In the genomic region with DNA sequence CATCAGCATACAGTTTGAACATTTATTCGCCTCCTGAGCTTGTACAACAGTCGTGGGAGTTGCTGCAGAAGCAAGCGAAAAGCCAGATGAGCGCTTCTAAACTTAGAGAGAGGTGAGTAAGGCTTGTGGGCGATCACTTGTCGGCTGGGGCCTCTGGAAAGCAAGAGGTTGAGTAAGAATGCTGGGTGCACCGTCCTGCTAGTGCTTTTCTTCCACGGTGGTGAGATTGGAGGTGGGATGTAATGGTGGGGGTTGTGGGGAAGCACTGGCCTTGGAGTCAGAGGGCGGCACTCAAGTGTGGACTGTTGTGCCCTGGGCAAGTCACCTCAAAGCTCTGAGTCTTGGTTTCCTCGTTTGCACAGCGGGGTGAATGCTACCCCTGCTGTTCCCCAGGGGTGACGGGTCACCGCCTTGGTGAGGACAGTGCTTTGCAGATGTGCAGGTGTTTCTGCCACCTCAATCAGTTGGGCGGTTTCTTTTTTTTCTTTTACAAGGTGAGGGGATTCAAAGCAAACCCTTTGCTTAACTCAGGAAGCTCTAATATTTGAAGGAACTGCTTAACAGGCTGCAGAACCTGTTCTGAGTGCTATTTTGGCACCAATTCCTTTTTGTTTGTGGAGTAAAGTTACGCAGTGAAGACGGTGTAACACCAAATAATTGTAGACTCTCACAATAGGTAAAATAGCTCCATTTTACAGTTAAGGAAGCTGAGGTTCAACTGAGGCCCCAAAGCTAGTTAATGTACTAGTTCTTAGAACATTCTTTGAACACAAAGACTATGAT, we compare ENCODE assay signal across 15 cellular contexts. TPM values are rescaled to one million over a fixed set of nuclear protein-coding genes. Genes with fewer than 3 reads are reported as not detected.
A peak's percentile ranks its signal among the peaks of the same experiment; 100 is the strongest.
DNase-seq lines count a peak whose midpoint lies in the region; ATAC-seq and TF ChIP-seq lines count a peak whose summit lies in the region.
"Had no signal": no experiment of that assay in that cellular context is flagged by ENCODE, and none has a peak within 500 bp of the region (broad histone marks: within the 10 kb centered on the region; RNA-seq: fewer than 3 reads in every experiment).

No MANE protein-coding gene starts in this region.

- H3K27ac Mint-ChIP-seq in CD4-positive, alpha-beta memory T cell, result peak overlapping the region; percentile 17 to 89 (median 56)
- H3K27ac Mint-ChIP-seq in brain (peak overlapping the region in 4 of 5 experiments; percentile 56 to 90 (median 80)), nephron (peak overlapping the region; percentile 79 to 91 (median 87))
- H3K27ac Mint-ChIP-seq in activated naive CD4-positive, alpha-beta T cell treated with anti-CD3 and anti-CD28 coated beads, Interleukin-2, amount 50 U/mL, for 72 hours, result peak overlapping the region in 1 of 2 donors; percentile 57

- H3K9me3 Mint-ChIP-seq in CD4-positive, alpha-beta memory T cell, result no peaks in the 10 kb centered on the region
- no peaks in the 10 kb centered on the region for H3K9me3 Mint-ChIP-seq in brain
- no peaks in the 10 kb centered on the region for H3K9me3 Mint-ChIP-seq in nephron
- no peaks in the 10 kb centered on the region for H3K9me3 Mint-ChIP-seq in activated naive CD4-positive, alpha-beta T cell treated with anti-CD3 and anti-CD28 coated beads, Interleukin-2, amount 50 U/mL, for 72 hours
- H3K9me3 Mint-ChIP-seq: CD14-positive monocyte; stimulated activated memory B cell treated with anti-CD40 and anti-IgM and Interleukin-4, amounts not matched to agents 10 μg/mL and 1 μg/mL and 100 μg/mL, for 72 hours had no signal

- DNase-seq in CD4-positive, alpha-beta memory T cell, result no peak
- DNase-seq in SHP77 (lab: John Stamatoyannopoulos, UW), result no peak
- no peak for DNase-seq in effector CD4-positive, alpha-beta T cell
- DNase-seq in activated naive CD4-positive, alpha-beta T cell treated with anti-CD3 and anti-CD28 coated beads, Interleukin-2, amount 50 U/mL, for 72 hours (ENCODE audit: low spot score in 2 of 2), result no peak
- DNase-seq: heart left ventricle; right lobe of liver; stimulated activated CD4-positive, alpha-beta T cell treated with anti-CD3 and anti-CD28 coated beads, Interleukin-4, amount 100 ng/mL, for 4 hours; SW 1271 had no signal

- no peak for TF ChIP-seq RAD21 in Ishikawa (IDR thresholded peaks at IDR 0.05; ENCODE audit: low read depth)

- peaks cover 23% of the 10 kb centered on the region for H3K4me1 ChIP-seq in CD4-positive, alpha-beta memory T cell (ENCODE audit: insufficient read depth, low read length)
- H3K4me1 ChIP-seq: right lobe of liver had no signal

- H3K4me1 Mint-ChIP-seq in CD4-positive, alpha-beta memory T cell, result peaks cover 26 to 45% (median 29%) of the 10 kb centered on the region in 4 donors
- H3K4me1 Mint-ChIP-seq in brain, result peaks cover 34% of the 10 kb centered on the region
- peaks cover 22% of the 10 kb centered on the region for H3K4me1 Mint-ChIP-seq in nephron

- no peak overlapping the region for H3K27ac ChIP-seq in CD4-positive, alpha-beta memory T cell (ENCODE audit: low read depth, low read length)
- H3K27ac ChIP-seq: cardiac muscle cell, heart left ventricle, right lobe of liver had no signal

- no peaks in the 10 kb centered on the region for H3K27me3 ChIP-seq in CD4-positive, alpha-beta memory T cell (ENCODE audit: insufficient read depth, low read length)
- H3K27me3 ChIP-seq: cardiac muscle cell, heart left ventricle, right lobe of liver had no signal

- TF ChIP-seq CTCF in brain (conservative IDR thresholded peaks at IDR 0.05) (no peak), nephron (IDR thresholded peaks at IDR 0.05; ENCODE audit: unreplicated experiment in 3 of 3) (no peak)

- intact Hi-C loops in CD4-positive, alpha-beta memory T cell (cut with micrococcal nuclease), result loop anchor here (2.0 to 10.0 kb wide), 3 partner anchors 37 to 301 kb away; a partner anchor contains a TSS

- peaks cover 25% of the 10 kb centered on the region for H3K36me3 ChIP-seq in CD4-positive, alpha-beta memory T cell (ENCODE audit: insufficient read depth, low read length)

- H3K4me3 Mint-ChIP-seq in CD4-positive, alpha-beta memory T cell, result no peak overlapping the region
- no peak overlapping the region for H3K4me3 Mint-ChIP-seq in brain
- peak overlapping the region in 2 of 3 experiments; percentile 26 to 48 for H3K4me3 Mint-ChIP-seq in nephron
- H3K4me3 Mint-ChIP-seq: CD14-positive monocyte; stimulated activated memory B cell treated with anti-CD40 and anti-IgM and Interleukin-4, amounts not matched to agents 10 μg/mL and 1 μg/mL and 100 μg/mL, for 72 hours had no signal

- CTCF ChIA-PET in CD4-positive, alpha-beta memory T cell (lab: Charles Lee; ENCODE audit: partially characterized antibody), result interaction anchor here (1.3 kb wide), 1 partner anchor 10 kb away, joined by 4 read pairs; no protein-coding TSS in a partner anchor

- H3K36me3 Mint-ChIP-seq in CD4-positive, alpha-beta memory T cell, result peaks cover 0 to 48% of the 10 kb centered on the region in 2 donors
- peaks cover 12% of the 10 kb centered on the region for H3K36me3 Mint-ChIP-seq in brain
- H3K36me3 Mint-ChIP-seq in nephron (ENCODE audit: low read depth), result peaks cover 13% of the 10 kb centered on the region
- H3K36me3 Mint-ChIP-seq in activated naive CD4-positive, alpha-beta T cell treated with anti-CD3 and anti-CD28 coated beads, Interleukin-2, amount 50 U/mL, for 72 hours, result peaks cover 8 to 12% of the 10 kb centered on the region in 2 donors

- no peak for ATAC-seq in activated naive CD4-positive, alpha-beta T cell treated with anti-CD3 and anti-CD28 coated beads, Interleukin-2, amount 50 U/mL, for 72 hours
- ATAC-seq: stimulated activated memory B cell treated with anti-CD40 and anti-IgM and Interleukin-4, amounts not matched to agents 10 μg/mL and 1 μg/mL and 100 μg/mL, for 72 hours had no signal

- no peaks in the 10 kb centered on the region for H3K9me3 ChIP-seq in CD4-positive, alpha-beta memory T cell (ENCODE audit: control insufficient read depth in 1 of 2, low read length in 2 of 2)
- H3K9me3 ChIP-seq: heart left ventricle, right lobe of liver had no signal

- TF ChIP-seq EP300 in Ishikawa (IDR thresholded peaks at IDR 0.05; ENCODE audit: borderline replicate concordance), result no peak

- POLR2A ChIA-PET in CD4-positive, alpha-beta memory T cell (lab: Charles Lee; ENCODE audit: partially characterized antibody), result interaction anchor here (1.8 kb wide), 1 partner anchor 43 kb away, joined by 3 read pairs; no protein-coding TSS in a partner anchor

- no peak overlapping the region for H3K4me3 ChIP-seq in CD4-positive, alpha-beta memory T cell (ENCODE audit: low read length in 2 of 2)
- H3K4me3 ChIP-seq: cardiac muscle cell, heart left ventricle, right lobe of liver had no signal

- H3K27me3 Mint-ChIP-seq in CD4-positive, alpha-beta memory T cell, result no peaks in the 10 kb centered on the region
- H3K27me3 Mint-ChIP-seq in brain, result no peaks in the 10 kb centered on the region
- no peaks in the 10 kb centered on the region for H3K27me3 Mint-ChIP-seq in nephron (ENCODE audit: low read depth)
- H3K27me3 Mint-ChIP-seq: stimulated activated memory B cell treated with anti-CD40 and anti-IgM and Interleukin-4, amounts not matched to agents 10 μg/mL and 1 μg/mL and 100 μg/mL, for 72 hours had no signal

TF ChIP-seq in Ishikawa, 13 proteins besides CTCF, POLR2A, EP300 and RAD21:
- TF ChIP-seq NFIC (IDR thresholded peaks at IDR 0.05), result peak; percentile 77
- no peak for TF ChIP-seq TCF12 (IDR thresholded peaks at IDR 0.05; ENCODE audit: low read depth)
- TF ChIP-seq, protein P1, sequence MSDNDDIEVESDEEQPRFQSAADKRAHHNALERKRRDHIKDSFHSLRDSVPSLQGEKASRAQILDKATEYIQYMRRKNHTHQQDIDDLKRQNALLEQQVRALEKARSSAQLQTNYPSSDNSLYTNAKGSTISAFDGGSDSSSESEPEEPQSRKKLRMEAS (IDR thresholded peaks at IDR 0.05), result no peak

RNA-seq across cellular contexts. Expression of a gene that starts 6.8 kb away (rescaled TPM):
- total RNA-seq in CD4-positive, alpha-beta memory T cell, result 1 to 10 TPM in 1 of 2 experiments, not detected in 1; 1.1 TPM
- under 1 TPM in 1 of 2 donors, not detected in 1; 0.75 TPM for polyA plus RNA-seq in CD4-positive, alpha-beta memory T cell
- polyA plus RNA-seq in brain (ENCODE audit: insufficient read depth, low read depth, low replicate concordance), result 1.9 TPM
- total RNA-seq in activated naive CD4-positive, alpha-beta T cell treated with anti-CD3 and anti-CD28 coated beads, Interleukin-2, amount 50 U/mL, for 72 hours, result not detected
- total RNA-seq: kidney epithelial cell had no signal

RNA-seq across cellular contexts. Expression of a gene that starts 35.0 kb away (rescaled TPM):
- 10 to 100 TPM; 64.1 to 67.9 TPM for total RNA-seq in CD4-positive, alpha-beta memory T cell
- polyA plus RNA-seq in CD4-positive, alpha-beta memory T cell, result 100 to 1,000 TPM; 131 to 155 TPM
- polyA plus RNA-seq in brain (ENCODE audit: insufficient read depth, low read depth, low replicate concordance), result 107 TPM
- total RNA-seq in activated naive CD4-positive, alpha-beta T cell treated with anti-CD3 and anti-CD28 coated beads, Interleukin-2, amount 50 U/mL, for 72 hours, result 100 to 1,000 TPM in 1 of 2 donors, 10 to 100 TPM in 1; 91.9 to 113 TPM

RNA-seq across cellular contexts. Expression of a gene that starts 37.7 kb away (rescaled TPM):
- total RNA-seq in CD4-positive, alpha-beta memory T cell, result 10 to 100 TPM; 76.1 to 79.3 TPM
- polyA plus RNA-seq in CD4-positive, alpha-beta memory T cell, result 10 to 100 TPM in 1 of 2 donors, 1 to 10 TPM in 1; 8.4 to 20.1 TPM
- polyA plus RNA-seq in brain (ENCODE audit: insufficient read depth, low read depth, low replicate concordance), result 18.9 TPM
- 10 to 100 TPM; 40.8 to 56.3 TPM for total RNA-seq in activated naive CD4-positive, alpha-beta T cell treated with anti-CD3 and anti-CD28 coated beads, Interleukin-2, amount 50 U/mL, for 72 hours

Comparison
In these comparisons a context has a peak if more than half of its experiments do, and no peak if none do; other contexts are left out.
1. H3K4me3 Mint-ChIP-seq: peak in nephron (2 of 3); none in CD4-positive, alpha-beta memory T cell (0 of 8) and brain (0 of 5).